15 cellular contexts compared by ENCODE assay signal in genomic region chr7:98178321-98178720, GRCh38. TPM values are rescaled to one million over a fixed set of nuclear protein-coding genes. Genes with fewer than 3 reads are reported as not detected.
DNase-seq lines count a peak whose midpoint lies in the region; ATAC-seq, FAIRE-seq and TF ChIP-seq lines count a peak whose summit lies in the region.
"Had no signal": no experiment of that assay in that cellular context is flagged by ENCODE, and none has a peak within 500 bp of the region (broad histone marks: within the 10 kb centered on the region; RNA-seq: fewer than 3 reads in every experiment).

No MANE protein-coding gene starts in this region.

- H3K9ac ChIP-seq in GM23248 = no peak overlapping the region
- H3K9ac ChIP-seq: SK-N-SH had no signal

- FAIRE-seq in bronchial epithelial cell (lab: Jason Lieb, UNC) = no peak

- H3K27ac ChIP-seq in gastrocnemius medialis (peak overlapping the region; percentile 89 to 95 (median 90)), GM23248 (no peak overlapping the region), spleen (no peak overlapping the region)
- H3K27ac ChIP-seq: C4-2B had no signal

- H3K4me3 ChIP-seq in bronchial epithelial cell (ENCODE audit: low read depth, low read length) (no peak overlapping the region), gastrocnemius medialis (peak overlapping the region; percentile 36 to 54 (median 44)), GM23248 (no peak overlapping the region), spleen (no peak overlapping the region)

- no peaks in the 10 kb centered on the region for H3K9me3 ChIP-seq in gastrocnemius medialis
- no peaks in the 10 kb centered on the region for H3K9me3 ChIP-seq in GM23248 (ENCODE audit: low read depth)
- no peaks in the 10 kb centered on the region for H3K9me3 ChIP-seq in spleen
- H3K9me3 ChIP-seq: SK-N-SH had no signal

- TF ChIP-seq POLR2A in gastrocnemius medialis (IDR thresholded peaks at IDR 0.05) (peak; percentile 50 to 51), spleen (IDR thresholded peaks at IDR 0.05) (no peak)

- H3K36me3 ChIP-seq in bronchial epithelial cell (ENCODE audit: control insufficient read depth, insufficient read depth, low read length) (peaks cover 8% of the 10 kb centered on the region), gastrocnemius medialis (no peaks in the 10 kb centered on the region), GM23248 (ENCODE audit: low read depth) (no peaks in the 10 kb centered on the region), spleen (peaks cover 0 to 79% (median 14%) of the 10 kb centered on the region in 6 donors)

- no peaks in the 10 kb centered on the region for H3K9me2 ChIP-seq in GM23248 (ENCODE audit: insufficient read depth)
- H3K9me2 ChIP-seq: SK-N-SH had no signal

- no peak overlapping the region for H2AFZ ChIP-seq in GM23248

- H3K4me2 ChIP-seq in GM23248 (ENCODE audit: unreplicated experiment) = no peak overlapping the region
- H3K4me2 ChIP-seq: SK-N-SH had no signal

- intact Hi-C loops in gastrocnemius medialis (cut with DNase I; ENCODE audit: low total_unique reads) (no loop called here), spleen (cut with DNase I; ENCODE audit: low total_unique reads) (no loop called here)

- peak; percentile 79 for DNase-seq in HT-29 (ENCODE audit: low spot score)
- peak; percentile 22 for DNase-seq in bronchial epithelial cell (ENCODE audit: low read depth)
- peak; percentile 53 to 72 for DNase-seq in hippocampal formation (lab: John Stamatoyannopoulos, UW)
- DNase-seq in gastrocnemius medialis = peak; percentile 89 to 95
- DNase-seq in stimulated activated naive CD4-positive, alpha-beta T cell treated with Interleukin-2 at 50 U/mL for 16 hours (lab: John Stamatoyannopoulos, UW) = no peak
- DNase-seq in SKM-1 (lab: John Stamatoyannopoulos, UW; ENCODE audit: unreplicated experiment) = no peak
- no peak for DNase-seq in GM23248
- DNase-seq in spleen = no peak
- DNase-seq: activated CD4-positive, alpha-beta T cell treated with anti-CD3 and anti-CD28 coated beads for 48 hours; islet precursor cell; SK-N-SH; stimulated activated CD4-positive, alpha-beta T cell treated with anti-CD3 and anti-CD28 coated beads, Interleukin-15, amount 100 ng/mL, for 24 hours; stimulated activated CD8-positive, alpha-beta memory T cell treated with anti-CD3 and anti-CD28 coated beads, Interleukin-4, amount 100 ng/mL, for 48 hours had no signal

- no peaks in the 10 kb centered on the region for H4K20me1 ChIP-seq in GM23248 (ENCODE audit: insufficient read depth)

- in situ Hi-C loops in gastrocnemius medialis (cut with MboI; ENCODE audit: low sequenced_read_pairs in 4 of 4) (loop anchor here in 1 of 4 donors (10.0 kb wide), 1 partner anchor 106 kb away; the partner anchor contains the start of gene BRI3), GM23248 (cut with MboI) (no loop called here)

- ATAC-seq in gastrocnemius medialis = peak; percentile 65 to 72

- WGBS in GM23248 (ENCODE audit: low coverage in 1 of 2, low lambda C conversion rate in 2 of 2, missing lambda C conversion rate in 2 of 2), 2 experiments = 79 to 80% methylated on average over 16 of the region's 16 CpGs
- WGBS in spleen, 5 donors = 87 to 93% (median 90%) methylated on average over 16 of the region's 16 CpGs

- no peaks in the 10 kb centered on the region for H3K79me2 ChIP-seq in GM23248 (ENCODE audit: insufficient read depth)

- no peaks in the 10 kb centered on the region for H3F3A ChIP-seq in GM23248 (ENCODE audit: insufficient read depth)

- TF ChIP-seq CTCF in bronchial epithelial cell (IDR thresholded peaks at IDR 0.05; ENCODE audit: insufficient read depth, low read length, severe bottlenecking) (no peak), gastrocnemius medialis (IDR thresholded peaks at IDR 0.05 in 4 of 5, conservative IDR thresholded peaks at IDR 0.05 in 1 of 5) (no peak), spleen (IDR thresholded peaks at IDR 0.05 in 8 of 11, conservative IDR thresholded peaks at IDR 0.05 in 3 of 11) (no peak)

- H3K27me3 ChIP-seq in bronchial epithelial cell (ENCODE audit: control insufficient read depth, insufficient read depth, low read length) (no peaks in the 10 kb centered on the region), gastrocnemius medialis (no peaks in the 10 kb centered on the region), GM23248 (replicated peaks; ENCODE audit: insufficient read depth) (no peaks in the 10 kb centered on the region), spleen (replicated peaks in 1 of 7) (no peaks in the 10 kb centered on the region)

- peaks cover 46 to 47% of the 10 kb centered on the region in 2 donors for H3K4me1 ChIP-seq in gastrocnemius medialis
- no peaks in the 10 kb centered on the region for H3K4me1 ChIP-seq in GM23248 (ENCODE audit: insufficient read depth)
- no peaks in the 10 kb centered on the region for H3K4me1 ChIP-seq in spleen

RNA-seq across cellular contexts. Expression of gene BHLHA15, which starts 32.9 kb away (rescaled TPM):
- 16.2 and 21.8 TPM in 2 replicates for total RNA-seq in HT-29 (2014; rRNA removed; shearing (Covaris generic))
- total RNA-seq in bronchial epithelial cell (2.3 and 3.2 TPM in 2 replicates), gastrocnemius medialis (1 to 10 TPM in 3 of 4 donors, not detected in 1; 1.6 to 2.1 (median 1.8) TPM), spleen (10 to 100 TPM in 3 of 7 donors, 1 to 10 TPM in 4; 3.1 to 40.7 (median 9.3) TPM)
- total RNA-seq in GM23248 (2014; rRNA removed; shearing (Covaris generic)) = not detected in 2 replicates
- polyA plus RNA-seq in GM23248 (2016; fragmentation: Nextera tagmentation; extraction: Ambion mirVana) (not detected in 2 replicates), spleen (under 1 TPM in 2 of 3 donors, not detected in 1; 0.11 to 0.61 TPM)
- total RNA-seq: neural crest cell had no signal

Comparison
In these comparisons a context has a peak if more than half of its experiments do, and no peak if none do; other contexts are left out.
1. DNase-seq: peak in HT-29 (single experiment), bronchial epithelial cell (single experiment), hippocampal formation (2 of 2) and gastrocnemius medialis (2 of 2); none in stimulated activated naive CD4-positive, alpha-beta T cell treated with Interleukin-2 at 50 U/mL for 16 hours (single experiment), SKM-1 (single experiment), GM23248 (single experiment) and spleen (single experiment).
2. H3K4me3 ChIP-seq: peak in gastrocnemius medialis (4 of 4); none in bronchial epithelial cell (single experiment), GM23248 (single experiment) and spleen (0 of 8).
3. H3K27ac ChIP-seq: peak in gastrocnemius medialis (4 of 4); none in GM23248 (single experiment) and spleen (0 of 8).
4. POLR2A ChIP-seq: peak in gastrocnemius medialis (2 of 2); none in spleen (0 of 3).